In the genomic region with DNA sequence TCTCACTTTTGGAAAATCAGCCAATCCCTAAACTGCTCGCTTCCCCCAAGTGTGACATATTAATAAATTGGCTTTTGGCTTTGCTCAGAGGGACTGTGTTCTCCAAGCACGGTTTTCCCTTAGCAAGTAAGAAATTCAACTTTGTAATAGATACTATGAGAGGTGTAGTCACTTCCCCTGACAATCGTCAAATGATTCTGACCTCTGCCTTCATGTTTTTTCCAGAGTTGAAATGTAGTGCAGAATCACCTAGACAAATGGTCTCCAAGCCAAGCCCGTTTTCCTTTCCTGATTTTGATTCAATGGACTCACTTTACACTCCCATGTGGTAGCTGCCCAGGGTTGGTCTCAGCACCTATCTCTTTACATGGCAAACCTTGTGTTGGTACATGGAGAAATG, we compare ENCODE assay signal across 21 cellular contexts.
"Had no signal": no experiment of that assay in that cellular context is flagged by ENCODE, and none has a peak within 500 bp of the region (broad histone marks: within the 10 kb centered on the region; RNA-seq: fewer than 3 reads in every experiment).

No MANE protein-coding gene starts in this region.

- H3K4me2 ChIP-seq: hepatocyte had no signal

- H3K27ac ChIP-seq: esophagus muscularis mucosa, foreskin keratinocyte, gastroesophageal sphincter, heart left ventricle, hepatocyte, left lung, lower lobe of right lung had no signal

- DNase-seq: colonic mucosa; cortex of kidney; effector CD8-positive, alpha-beta T cell; effector memory CD8-positive, alpha-beta T cell; endodermal cell; foreskin keratinocyte; heart left ventricle; hypothalamus; immature natural killer cell; islet precursor cell; kidney; kidney glomerular epithelial cell; left lung; left ventricle myocardium superior; lower lobe of right lung; mesenchymal stem cell had no signal

- H3K4me1 Mint-ChIP-seq: endodermal cell, immature natural killer cell, mesothelial cell of epicardium had no signal

- H3K36me3 Mint-ChIP-seq: immature natural killer cell, mesothelial cell of epicardium had no signal

- H3K79me2 ChIP-seq: hepatocyte had no signal

- H3K27me3 Mint-ChIP-seq: dendritic cell treated with granulocyte-macrophage colony-stimulating factor and Interleukin-4, amounts not matched to agents 40 ng/mL and 50 ng/mL, for 4 days; effector memory CD8-positive, alpha-beta T cell had no signal

- H3K4me3 Mint-ChIP-seq: dendritic cell treated with granulocyte-macrophage colony-stimulating factor and Interleukin-4, amounts not matched to agents 40 ng/mL and 50 ng/mL, for 4 days; effector memory CD8-positive, alpha-beta T cell; endodermal cell; immature natural killer cell; mesothelial cell of epicardium had no signal

- H3K9me3 Mint-ChIP-seq: effector memory CD8-positive, alpha-beta T cell; endodermal cell had no signal

- H3K27me3 ChIP-seq: colonic mucosa, esophagus muscularis mucosa, foreskin keratinocyte, gastroesophageal sphincter, heart left ventricle, hepatocyte, left lung had no signal

- H3K4me3 ChIP-seq: colonic mucosa, esophagus muscularis mucosa, gastroesophageal sphincter, heart left ventricle, hepatocyte, left lung, lower lobe of right lung had no signal

- H3K9me3 ChIP-seq: colonic mucosa, esophagus muscularis mucosa, gastroesophageal sphincter, heart left ventricle, left lung, lower lobe of right lung had no signal

- H3K36me3 ChIP-seq: colonic mucosa, esophagus muscularis mucosa, gastroesophageal sphincter, heart left ventricle, left lung, lower lobe of right lung had no signal

- H3K4me1 ChIP-seq: colonic mucosa, esophagus muscularis mucosa, foreskin keratinocyte, gastroesophageal sphincter, heart left ventricle, left lung, lower lobe of right lung had no signal

- ATAC-seq: effector memory CD8-positive, alpha-beta T cell; foreskin keratinocyte; gastroesophageal sphincter; heart left ventricle; left lung; left ventricle myocardium superior; lower lobe of right lung had no signal

- H2AFZ ChIP-seq: hepatocyte had no signal

- H3K27ac Mint-ChIP-seq: dendritic cell treated with granulocyte-macrophage colony-stimulating factor and Interleukin-4, amounts not matched to agents 40 ng/mL and 50 ng/mL, for 4 days; effector memory CD8-positive, alpha-beta T cell; endodermal cell; immature natural killer cell; mesothelial cell of epicardium had no signal
